8 cellular contexts compared by ENCODE assay signal in the genomic region with DNA sequence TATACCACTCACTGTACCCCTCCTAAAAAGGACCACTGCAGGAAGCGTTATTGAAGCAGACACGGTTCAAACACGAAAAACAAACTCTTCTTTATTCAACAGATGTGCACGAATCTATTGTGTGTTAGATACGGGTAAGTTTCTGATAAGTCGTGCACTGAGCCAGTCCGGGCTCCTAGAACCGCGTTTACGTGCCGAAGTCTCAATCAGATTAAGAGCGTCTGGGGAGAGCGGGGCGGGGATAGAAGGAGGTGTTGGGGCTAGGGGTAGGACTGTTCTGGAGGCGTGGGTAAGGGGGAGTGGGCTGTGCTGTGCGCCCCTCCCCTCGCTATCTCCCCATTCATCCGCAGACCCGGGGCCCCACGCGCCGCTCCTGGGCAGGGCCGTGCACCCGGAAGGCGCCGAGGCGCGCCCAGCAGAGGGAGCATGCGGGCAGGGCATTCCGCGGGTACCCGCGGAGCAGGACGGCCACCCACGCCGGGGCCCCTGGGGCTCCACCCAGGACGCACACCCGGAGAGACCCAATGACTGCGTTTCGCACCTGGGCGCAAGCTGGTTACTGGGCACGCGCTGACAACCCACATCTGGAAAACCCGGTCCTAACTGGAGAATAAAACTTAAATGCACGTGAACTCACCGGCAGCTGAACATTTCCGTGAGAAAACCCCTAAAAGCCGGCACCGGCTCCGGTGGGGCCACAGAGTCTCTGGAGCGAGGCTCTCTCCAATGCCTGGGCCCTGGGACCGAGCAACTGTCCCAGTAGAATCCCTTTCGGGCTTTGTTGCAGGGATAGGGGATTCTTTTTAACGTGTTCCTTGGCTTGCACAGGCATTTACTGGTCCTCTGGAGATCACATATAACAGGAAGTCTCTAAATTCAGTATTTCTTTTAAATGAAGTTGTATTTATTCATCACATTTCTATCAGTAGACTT. TPM values are rescaled to one million over a fixed set of nuclear protein-coding genes. Genes with fewer than 3 reads are reported as not detected.
DNase-seq lines count a peak whose midpoint lies in the region; ATAC-seq lines count a peak whose summit lies in the region.

No MANE protein-coding gene starts in this region.

- no peaks in the 10 kb centered on the region; the same call in 1 of the 2 replicates for H3K27me3 ChIP-seq in BLaER1

- no peaks in the 10 kb centered on the region for H4K20me1 ChIP-seq in BLaER1

- peaks cover 62% of the 10 kb centered on the region for H3K4me1 ChIP-seq in BLaER1

- DNase-seq in NCI-H748 treated with DMSO at 0.1 percent for 48 hours (lab: John Stamatoyannopoulos, UW) = peak; percentile 50
- DNase-seq in activated CD8-positive, alpha-beta memory T cell treated with anti-CD3 and anti-CD28 coated beads for 1 hour (ENCODE audit: extremely low read depth in 1 of 2, low read depth in 1 of 2) = peak; percentile 54 to 81
- DNase-seq in effector CD4-positive, alpha-beta T cell = peak; percentile 87
- DNase-seq in lung microvascular endothelial cell (ENCODE audit: low read depth in 2 of 2) = peak; percentile 82 to 83
- DNase-seq in stimulated activated CD4-positive, alpha-beta T cell treated with anti-CD3 and anti-CD28 coated beads, TNF-alpha, amount 100 ng/mL, for 48 hours (ENCODE audit: low read depth in 3 of 3) = peak; percentile 84 to 94 (median 85)

- peak overlapping the region; percentile 73 for H3K9ac ChIP-seq in BLaER1

- ATAC-seq in GM19035 (IDR thresholded peaks at IDR 0.05; ENCODE audit: unreplicated experiment) (peak; percentile 72), HG03196 (IDR thresholded peaks at IDR 0.05; ENCODE audit: unreplicated experiment) (peak; percentile 64)

- peak overlapping the region; percentile 69 for H3K4me3 ChIP-seq in BLaER1

- H3K36me3 ChIP-seq in BLaER1 = no peaks in the 10 kb centered on the region

- peak overlapping the region; percentile 75 for H3K27ac ChIP-seq in BLaER1

- H3K4me2 ChIP-seq in BLaER1 = peak overlapping the region; percentile 95

- no peaks in the 10 kb centered on the region for H3K9me3 ChIP-seq in BLaER1

RNA-seq across cellular contexts. Expression of a gene that starts 40.6 kb away (rescaled TPM):
- 12.9 and 20.6 TPM in 2 replicates for total RNA-seq in lung microvascular endothelial cell

RNA-seq across cellular contexts. Expression of a gene that starts 49.8 kb away (rescaled TPM):
- total RNA-seq in lung microvascular endothelial cell = 47.7 and 59.5 TPM in 2 replicates

Comparison
In these comparisons a context has a peak if more than half of its experiments do, and no peak if none do; other contexts are left out.
1. Peak in every context shown above with its lines: DNase-seq, ATAC-seq, H3K4me3 ChIP-seq and H3K27ac ChIP-seq.